Comparison of ENCODE assay signal across 30 cellular contexts in the genomic region with DNA sequence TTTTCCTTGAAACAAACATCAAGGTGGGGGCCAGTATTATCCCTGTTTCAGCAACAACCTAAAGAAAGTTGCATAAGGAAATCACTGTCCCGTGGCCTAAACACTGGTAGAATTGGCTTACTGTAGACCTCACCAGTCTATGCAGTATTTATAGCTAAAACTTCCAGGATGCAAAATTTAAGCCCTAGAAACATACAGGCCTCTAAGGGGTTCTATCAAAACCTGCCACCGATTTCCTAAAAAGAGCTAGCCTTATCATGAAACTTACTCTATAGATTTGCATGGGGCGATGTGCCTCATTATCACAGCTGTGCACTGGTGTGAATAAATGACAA.
"Had no signal": no experiment of that assay in that cellular context is flagged by ENCODE, and none has a peak within 500 bp of the region (broad histone marks: within the 10 kb centered on the region; RNA-seq: fewer than 3 reads in every experiment).

No MANE protein-coding gene starts in this region.

- H3K27me3 ChIP-seq: ascending aorta, colonic mucosa, esophagus muscularis mucosa, foreskin keratinocyte had no signal

- H3K27me3 Mint-ChIP-seq: activated CD8-positive, alpha-beta memory T cell treated with anti-CD3 and anti-CD28 coated beads, Interleukin-2, amount 10 ng/mL, durations not matched to agents 7 days and 5 days had no signal

- H3K4me3 Mint-ChIP-seq: activated CD4-positive, alpha-beta memory T cell treated with anti-CD3 and anti-CD28 coated beads for 36 hours; activated CD4-positive, alpha-beta T cell treated with anti-CD3 and anti-CD28 coated beads for 36 hours; activated CD4-positive, alpha-beta T cell treated with anti-CD3 and anti-CD28 coated beads, Interleukin-2, amount 10 ng/mL, durations not matched to agents 24 days and 14 days; activated CD8-positive, alpha-beta memory T cell treated with anti-CD3 and anti-CD28 coated beads, Interleukin-2, amount 10 ng/mL, durations not matched to agents 7 days and 5 days; activated CD8-positive, alpha-beta T cell treated with anti-CD3 and anti-CD28 coated beads, Interleukin-2, amount 10 ng/mL, durations not matched to agents 7 days and 5 days; activated naive CD4-positive, alpha-beta T cell treated with anti-CD3 and anti-CD28 coated beads, Interleukin-2, amount 10 ng/mL, durations not matched to agents 7 days and 5 days; activated naive CD8-positive, alpha-beta T cell treated with anti-CD3 and anti-CD28 coated beads, Interleukin-2, amount 10 ng/mL, durations not matched to agents 7 days and 5 days; activated T-cell treated with anti-CD3 and anti-CD28 coated beads, Interleukin-2, amount 50 U/mL, for 24 hours; activated T-cell treated with anti-CD3 and anti-CD28 coated beads, Interleukin-2, amount 50 U/mL, for 72 hours; brain had no signal

- H3K4me1 Mint-ChIP-seq: activated CD4-positive, alpha-beta T cell treated with anti-CD3 and anti-CD28 coated beads for 36 hours; activated CD4-positive, alpha-beta T cell treated with anti-CD3 and anti-CD28 coated beads, Interleukin-2, amount 10 ng/mL, durations not matched to agents 24 days and 14 days; activated CD8-positive, alpha-beta memory T cell treated with anti-CD3 and anti-CD28 coated beads, Interleukin-2, amount 10 ng/mL, durations not matched to agents 7 days and 5 days; activated naive CD4-positive, alpha-beta T cell treated with anti-CD3 and anti-CD28 coated beads, Interleukin-2, amount 10 ng/mL, durations not matched to agents 7 days and 5 days; activated naive CD8-positive, alpha-beta T cell treated with anti-CD3 and anti-CD28 coated beads, Interleukin-2, amount 10 ng/mL, durations not matched to agents 7 days and 5 days had no signal

- H3K36me3 ChIP-seq: ascending aorta, breast epithelium, cardiac muscle cell, colonic mucosa, esophagus muscularis mucosa, gastrocnemius medialis had no signal

- H3K27ac ChIP-seq: ascending aorta, breast epithelium, cardiac muscle cell, colonic mucosa, esophagus muscularis mucosa, foreskin keratinocyte, gastrocnemius medialis had no signal

- DNase-seq: activated CD4-positive, alpha-beta memory T cell treated with anti-CD3 and anti-CD28 coated beads for 36 hours; activated CD4-positive, alpha-beta T cell treated with anti-CD3 and anti-CD28 coated beads for 36 hours; activated CD4-positive, alpha-beta T cell treated with anti-CD3 and anti-CD28 coated beads, Interleukin-2, amount 10 ng/mL, durations not matched to agents 24 days and 14 days; activated CD4-positive, CD25-positive, alpha-beta regulatory T cell; activated CD4-positive, CD25-positive, alpha-beta regulatory T cell treated with anti-CD3 and anti-CD28 coated beads, Interleukin-2, amount 50 U/mL, for 72 hours; activated CD8-positive, alpha-beta memory T cell treated with anti-CD3 and anti-CD28 coated beads, Interleukin-2, amount 10 ng/mL, durations not matched to agents 7 days and 5 days; activated CD8-positive, alpha-beta memory T cell treated with anti-CD3 and anti-CD28 coated beads, Interleukin-2, amount 50 U/mL, for 4 hours; activated CD8-positive, alpha-beta T cell treated with anti-CD3 and anti-CD28 coated beads, Interleukin-2, amount 10 ng/mL, durations not matched to agents 7 days and 5 days; activated gamma-delta T cell; activated naive CD4-positive, alpha-beta T cell; activated naive CD4-positive, alpha-beta T cell treated with anti-CD3 and anti-CD28 coated beads, Interleukin-2, amount 10 ng/mL, durations not matched to agents 7 days and 5 days; activated naive CD8-positive, alpha-beta T cell treated with anti-CD3 and anti-CD28 coated beads, Interleukin-2, amount 10 ng/mL, durations not matched to agents 7 days and 5 days; activated T-cell treated with anti-CD3 and anti-CD28 coated beads for 4 hours; activated T-cell treated with anti-CD3 and anti-CD28 coated beads, Interleukin-2, amount 50 U/mL, for 24 hours; activated T-cell treated with anti-CD3 and anti-CD28 coated beads, Interleukin-2, amount 50 U/mL, for 72 hours; central memory CD4-positive, alpha-beta T cell; cerebellar nuclear complex; colonic mucosa; effector CD8-positive, alpha-beta T cell; erythroblast; foreskin keratinocyte; gastrocnemius medialis; glutamatergic neuron; T-helper 2 cell had no signal

- H3K4me3 ChIP-seq: ascending aorta, breast epithelium, cardiac muscle cell, colonic mucosa, esophagus muscularis mucosa, gastrocnemius medialis had no signal

- H3K27ac Mint-ChIP-seq: activated CD4-positive, alpha-beta memory T cell treated with anti-CD3 and anti-CD28 coated beads for 36 hours; activated CD4-positive, alpha-beta T cell treated with anti-CD3 and anti-CD28 coated beads for 36 hours; activated CD4-positive, alpha-beta T cell treated with anti-CD3 and anti-CD28 coated beads, Interleukin-2, amount 10 ng/mL, durations not matched to agents 24 days and 14 days; activated CD8-positive, alpha-beta memory T cell treated with anti-CD3 and anti-CD28 coated beads, Interleukin-2, amount 10 ng/mL, durations not matched to agents 7 days and 5 days; activated CD8-positive, alpha-beta T cell treated with anti-CD3 and anti-CD28 coated beads, Interleukin-2, amount 10 ng/mL, durations not matched to agents 7 days and 5 days; activated naive CD4-positive, alpha-beta T cell treated with anti-CD3 and anti-CD28 coated beads, Interleukin-2, amount 10 ng/mL, durations not matched to agents 7 days and 5 days; activated naive CD4-positive, alpha-beta T cell treated with anti-CD3 and anti-CD28 coated beads, Interleukin-2, amount 50 U/mL, for 72 hours; activated naive CD8-positive, alpha-beta T cell treated with anti-CD3 and anti-CD28 coated beads, Interleukin-2, amount 10 ng/mL, durations not matched to agents 7 days and 5 days; activated T-cell treated with anti-CD3 and anti-CD28 coated beads, Interleukin-2, amount 50 U/mL, for 24 hours; activated T-cell treated with anti-CD3 and anti-CD28 coated beads, Interleukin-2, amount 50 U/mL, for 72 hours; brain had no signal

- H3K36me3 Mint-ChIP-seq: activated CD4-positive, alpha-beta memory T cell treated with anti-CD3 and anti-CD28 coated beads for 36 hours; activated CD8-positive, alpha-beta memory T cell treated with anti-CD3 and anti-CD28 coated beads, Interleukin-2, amount 10 ng/mL, durations not matched to agents 7 days and 5 days; activated naive CD4-positive, alpha-beta T cell treated with anti-CD3 and anti-CD28 coated beads, Interleukin-2, amount 10 ng/mL, durations not matched to agents 7 days and 5 days; activated naive CD4-positive, alpha-beta T cell treated with anti-CD3 and anti-CD28 coated beads, Interleukin-2, amount 50 U/mL, for 72 hours; activated naive CD8-positive, alpha-beta T cell treated with anti-CD3 and anti-CD28 coated beads, Interleukin-2, amount 10 ng/mL, durations not matched to agents 7 days and 5 days; brain had no signal

- H3K4me1 ChIP-seq: ascending aorta, breast epithelium, colonic mucosa, esophagus muscularis mucosa, foreskin keratinocyte, gastrocnemius medialis had no signal

- ATAC-seq: activated CD4-positive, alpha-beta T cell treated with anti-CD3 and anti-CD28 coated beads for 36 hours; activated CD8-positive, alpha-beta memory T cell treated with anti-CD3 and anti-CD28 coated beads, Interleukin-2, amount 10 ng/mL, durations not matched to agents 7 days and 5 days; activated CD8-positive, alpha-beta T cell treated with anti-CD3 and anti-CD28 coated beads, Interleukin-2, amount 10 ng/mL, durations not matched to agents 7 days and 5 days; activated naive CD4-positive, alpha-beta T cell treated with anti-CD3 and anti-CD28 coated beads, Interleukin-2, amount 50 U/mL, for 72 hours; activated T-cell treated with anti-CD3 and anti-CD28 coated beads, Interleukin-2, amount 50 U/mL, for 72 hours; foreskin keratinocyte; gastrocnemius medialis had no signal

- H3K9me3 Mint-ChIP-seq: activated CD4-positive, alpha-beta memory T cell treated with anti-CD3 and anti-CD28 coated beads for 36 hours; activated CD4-positive, alpha-beta T cell treated with anti-CD3 and anti-CD28 coated beads, Interleukin-2, amount 10 ng/mL, durations not matched to agents 24 days and 14 days; activated naive CD4-positive, alpha-beta T cell treated with anti-CD3 and anti-CD28 coated beads, Interleukin-2, amount 10 ng/mL, durations not matched to agents 7 days and 5 days; activated naive CD4-positive, alpha-beta T cell treated with anti-CD3 and anti-CD28 coated beads, Interleukin-2, amount 50 U/mL, for 72 hours; activated naive CD8-positive, alpha-beta T cell treated with anti-CD3 and anti-CD28 coated beads, Interleukin-2, amount 10 ng/mL, durations not matched to agents 7 days and 5 days; activated T-cell treated with anti-CD3 and anti-CD28 coated beads, Interleukin-2, amount 50 U/mL, for 24 hours; activated T-cell treated with anti-CD3 and anti-CD28 coated beads, Interleukin-2, amount 50 U/mL, for 72 hours; brain had no signal

- H3K9me3 ChIP-seq: ascending aorta, breast epithelium, colonic mucosa, esophagus muscularis mucosa, gastrocnemius medialis had no signal
